Comparison of ENCODE assay signal across 1 cellular context in the genomic region with DNA sequence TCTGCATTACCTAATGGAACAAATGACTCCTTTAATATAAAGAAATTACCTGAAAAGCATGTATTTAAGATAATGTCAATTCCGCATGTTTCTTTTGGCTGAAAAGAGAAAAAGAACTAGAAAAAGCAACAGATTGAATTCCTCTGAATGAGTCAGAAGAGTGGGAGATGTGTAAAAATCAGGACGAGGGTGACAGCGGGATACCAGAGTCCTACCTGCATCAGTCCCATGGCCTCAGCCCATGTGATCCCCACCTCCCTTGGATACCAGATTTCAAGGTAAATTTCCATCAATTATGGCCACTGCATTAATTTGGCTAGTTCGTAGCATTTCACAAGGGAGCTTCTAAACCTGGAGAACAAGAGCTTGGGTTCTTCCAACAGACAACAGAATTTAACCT.
TF ChIP-seq lines count a peak whose summit lies in the region.

No MANE protein-coding gene starts in this region.

TF ChIP-seq in SK-N-SH treated with all-trans-retinoic acid at 6 μM for 48 hours, 23 proteins besides CTCF, POLR2A, EP300 and RAD21 (continued from another document):
- TF ChIP-seq, protein P1, sequence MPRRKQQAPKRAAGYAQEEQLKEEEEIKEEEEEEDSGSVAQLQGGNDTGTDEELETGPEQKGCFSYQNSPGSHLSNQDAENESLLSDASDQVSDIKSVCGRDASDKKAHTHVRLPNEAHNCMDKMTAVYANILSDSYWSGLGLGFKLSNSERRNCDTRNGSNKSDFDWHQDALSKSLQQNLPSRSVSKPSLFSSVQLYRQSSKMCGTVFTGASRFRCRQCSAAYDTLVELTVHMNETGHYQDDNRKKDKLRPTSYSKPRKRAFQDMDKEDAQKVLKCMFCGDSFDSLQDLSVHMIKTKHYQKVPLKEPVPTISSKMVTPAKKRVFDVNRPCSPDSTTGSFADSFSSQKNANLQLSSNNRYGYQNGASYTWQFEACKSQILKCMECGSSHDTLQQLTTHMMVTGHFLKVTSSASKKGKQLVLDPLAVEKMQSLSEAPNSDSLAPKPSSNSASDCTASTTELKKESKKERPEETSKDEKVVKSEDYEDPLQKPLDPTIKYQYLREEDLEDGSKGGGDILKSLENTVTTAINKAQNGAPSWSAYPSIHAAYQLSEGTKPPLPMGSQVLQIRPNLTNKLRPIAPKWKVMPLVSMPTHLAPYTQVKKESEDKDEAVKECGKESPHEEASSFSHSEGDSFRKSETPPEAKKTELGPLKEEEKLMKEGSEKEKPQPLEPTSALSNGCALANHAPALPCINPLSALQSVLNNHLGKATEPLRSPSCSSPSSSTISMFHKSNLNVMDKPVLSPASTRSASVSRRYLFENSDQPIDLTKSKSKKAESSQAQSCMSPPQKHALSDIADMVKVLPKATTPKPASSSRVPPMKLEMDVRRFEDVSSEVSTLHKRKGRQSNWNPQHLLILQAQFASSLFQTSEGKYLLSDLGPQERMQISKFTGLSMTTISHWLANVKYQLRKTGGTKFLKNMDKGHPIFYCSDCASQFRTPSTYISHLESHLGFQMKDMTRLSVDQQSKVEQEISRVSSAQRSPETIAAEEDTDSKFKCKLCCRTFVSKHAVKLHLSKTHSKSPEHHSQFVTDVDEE (CRISPR knock-in tag; IDR thresholded peaks at IDR 0.05): no peak
